In genomic region chr17:47875011-47875471, GRCh38 we compare ENCODE assay signal across 1 cellular context.
TF ChIP-seq lines count a peak whose summit lies in the region.

No MANE protein-coding gene starts in this region.

TF ChIP-seq in GM23338, 12 proteins besides CTCF, POLR2A, EP300 and RAD21 (continued from another document):
- TF ChIP-seq ZNF462 (CRISPR knock-in tag; IDR thresholded peaks at IDR 0.05) = no peak
- no peak for TF ChIP-seq ETS1 (IDR thresholded peaks at IDR 0.05)
- TF ChIP-seq REST (IDR thresholded peaks at IDR 0.05; ENCODE audit: unreplicated experiment) = no peak
- no peak for TF ChIP-seq JUNB (IDR thresholded peaks at IDR 0.05; ENCODE audit: unreplicated experiment)
- TF ChIP-seq STAT1 (IDR thresholded peaks at IDR 0.05; ENCODE audit: unreplicated experiment) = no peak
- no peak for TF ChIP-seq CREB1 (CRISPR knock-in tag; IDR thresholded peaks at IDR 0.05; ENCODE audit: low read depth)
- no peak for TF ChIP-seq ZNF331 (CRISPR knock-in tag; IDR thresholded peaks at IDR 0.05; ENCODE audit: low read depth)
- TF ChIP-seq EZH2phosphoT487 (IDR thresholded peaks at IDR 0.05; ENCODE audit: unreplicated experiment) = no peak
